7 cellular contexts compared by ENCODE assay signal in the genomic region with DNA sequence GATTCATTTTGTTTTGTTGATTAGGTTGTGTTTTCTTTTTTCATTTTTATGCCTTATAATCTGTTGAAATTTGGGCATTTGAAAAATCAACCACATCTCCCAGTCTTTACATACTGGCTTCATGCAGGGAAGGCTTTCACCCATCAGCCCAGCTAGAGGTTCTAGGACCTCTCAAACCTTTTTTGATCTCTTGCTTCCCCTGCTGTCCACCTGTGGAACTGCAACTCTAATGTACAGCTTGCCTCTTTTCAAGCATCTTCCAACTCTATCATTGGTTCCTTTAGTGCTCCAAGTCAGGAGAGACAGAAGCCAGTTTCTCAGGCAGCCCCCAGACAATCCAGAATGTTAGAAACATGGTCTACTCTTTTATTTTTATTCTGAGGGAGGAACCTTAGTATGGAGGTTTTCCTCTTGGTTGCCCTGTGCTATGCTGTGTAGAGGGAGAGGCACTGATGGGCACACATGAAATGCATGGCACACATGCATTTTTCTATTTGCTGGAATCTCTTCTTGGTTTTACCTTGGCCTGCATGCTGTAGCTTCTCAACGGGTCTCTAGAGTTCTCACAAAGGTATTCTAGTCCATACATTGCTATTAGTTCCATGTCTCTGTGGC.
A peak's percentile ranks its signal among the peaks of the same experiment; 100 is the strongest.
DNase-seq lines count a peak whose midpoint lies in the region; ATAC-seq, FAIRE-seq and TF ChIP-seq lines count a peak whose summit lies in the region.

No MANE protein-coding gene starts in this region.

- H3K27me3 Mint-ChIP-seq in activated T-helper 2 cell treated with anti-CD3 and anti-CD28 coated beads, Interferon-gamma antibody, Interleukin-2, Interleukin-4, amounts not matched to agents 10 μg/mL and 5 μg/mL and 100 μg/mL, durations not matched to agents 14 hours and 24 hours and 36 hours (ENCODE audit: low read depth) = no peaks in the 10 kb centered on the region

- TF ChIP-seq RAD21 in HepG2 (CRISPR knock-in tag; IDR thresholded peaks at IDR 0.05) = no peak

- DNase-seq in DMS53 treated with DMSO at 0.1 percent for 48 hours (lab: John Stamatoyannopoulos, UW; ENCODE audit: unreplicated experiment) (peak; percentile 84), GM19239 (ENCODE audit: insufficient read length, low spot score) (peak; percentile 10), LoVo (ENCODE audit: low spot score) (peak; percentile 32), HepG2 (ENCODE audit: low spot score) (peak; percentile 53), posterior cingulate gyrus (no peak), ureter (ENCODE audit: low spot score) (no peak)
- DNase-seq in activated T-helper 2 cell treated with anti-CD3 and anti-CD28 coated beads, Interferon-gamma antibody, Interleukin-2, Interleukin-4, amounts not matched to agents 10 μg/mL and 5 μg/mL and 100 μg/mL, durations not matched to agents 14 hours and 24 hours and 36 hours (ENCODE audit: low spot score) = peak; percentile 9

- no peaks in the 10 kb centered on the region for H3K36me3 ChIP-seq in HepG2 (replicated peaks in 1 of 2; ENCODE audit: control insufficient read depth in 1 of 2, insufficient read depth in 2 of 2, low read length in 2 of 2)

- no TSS peak for BruUV-seq in HepG2 (replicated peaks; lab: Mats Ljungman, UMichigan)

- H4K20me1 ChIP-seq in HepG2 (ENCODE audit: insufficient read depth, low read length) = no peaks in the 10 kb centered on the region

- no peaks in the 10 kb centered on the region for H3K4me1 Mint-ChIP-seq in activated T-helper 2 cell treated with anti-CD3 and anti-CD28 coated beads, Interferon-gamma antibody, Interleukin-2, Interleukin-4, amounts not matched to agents 10 μg/mL and 5 μg/mL and 100 μg/mL, durations not matched to agents 14 hours and 24 hours and 36 hours (ENCODE audit: low read depth)

- H3K27me3 ChIP-seq in HepG2 (ENCODE audit: control insufficient read depth in 1 of 2, insufficient read depth in 2 of 2, low read length in 2 of 2) = no peaks in the 10 kb centered on the region

- no peak overlapping the region for H3K27ac Mint-ChIP-seq in activated T-helper 2 cell treated with anti-CD3 and anti-CD28 coated beads, Interferon-gamma antibody, Interleukin-2, Interleukin-4, amounts not matched to agents 10 μg/mL and 5 μg/mL and 100 μg/mL, durations not matched to agents 14 hours and 24 hours and 36 hours

- no peak overlapping the region for H3K9ac ChIP-seq in HepG2 (ENCODE audit: insufficient read depth, low read depth, low read length)

- WGBS in HepG2 (ENCODE audit: low lambda C conversion rate) = 0% methylated on average over 1 of the region's 1 CpG

- FAIRE-seq in GM19239 (lab: Jason Lieb, UNC) (peak; percentile 78), HepG2 (lab: Jason Lieb, UNC) (peak; percentile 63)

- peak; percentile 66 for ATAC-seq in HepG2

- no peak overlapping the region for H2AFZ ChIP-seq in HepG2 (ENCODE audit: low read length)

- TF ChIP-seq EP300 in HepG2 (IDR thresholded peaks at IDR 0.05; ENCODE audit: low read depth in 2 of 2, low read length in 2 of 2) (no peak), HepG2 (CRISPR knock-in tag; IDR thresholded peaks at IDR 0.05; ENCODE audit: borderline replicate concordance) (no peak)

- peaks cover 6% of the 10 kb centered on the region for H3K9me3 Mint-ChIP-seq in activated T-helper 2 cell treated with anti-CD3 and anti-CD28 coated beads, Interferon-gamma antibody, Interleukin-2, Interleukin-4, amounts not matched to agents 10 μg/mL and 5 μg/mL and 100 μg/mL, durations not matched to agents 14 hours and 24 hours and 36 hours

- intact Hi-C loops in activated T-helper 2 cell treated with anti-CD3 and anti-CD28 coated beads, Interferon-gamma antibody, Interleukin-2, Interleukin-4, amounts not matched to agents 10 μg/mL and 5 μg/mL and 100 μg/mL, durations not matched to agents 14 hours and 24 hours and 36 hours (cut with micrococcal nuclease) = no loop called here
- intact Hi-C loops in HepG2 (cut with micrococcal nuclease; ENCODE audit: unreplicated experiment) (loop anchor here (1.0 kb wide), 2 partner anchors 643 to 654 kb away; no protein-coding TSS in a partner anchor), posterior cingulate gyrus (cut with DNase I) (no loop called here)

- TF ChIP-seq POLR2A in HepG2 (IDR thresholded peaks at IDR 0.05; ENCODE audit: insufficient read depth in 1 of 2, low read depth in 2 of 2, low read length in 2 of 2) = no peak

- in situ Hi-C loops in HepG2 (cut with HindIII; ENCODE audit: extremely low pct_ligation_motif_present, low pct_unique_long_range_greater_than_20kb) = loop anchor here (10.0 to 25.0 kb wide), 3 partner anchors 647 to 1460 kb away; no protein-coding TSS in a partner anchor

- TF ChIP-seq CTCF in HepG2 (CRISPR knock-in tag; IDR thresholded peaks at IDR 0.05) = peak; percentile 82

- H3K4me2 ChIP-seq in HepG2 (ENCODE audit: low read depth, low read length) = no peak overlapping the region

- no peak overlapping the region for H3K4me3 ChIP-seq in HepG2 (replicated peaks in 1 of 3; ENCODE audit: insufficient read depth in 1 of 3, low read depth in 2 of 3, low read length in 3 of 3)

- H3K79me2 ChIP-seq in HepG2 (ENCODE audit: insufficient read depth, low read length) = no peaks in the 10 kb centered on the region

- H3K27ac ChIP-seq in HepG2 (ENCODE audit: extremely low read length, insufficient read depth, low read length) = no peak overlapping the region

- H3K4me3 Mint-ChIP-seq in activated T-helper 2 cell treated with anti-CD3 and anti-CD28 coated beads, Interferon-gamma antibody, Interleukin-2, Interleukin-4, amounts not matched to agents 10 μg/mL and 5 μg/mL and 100 μg/mL, durations not matched to agents 14 hours and 24 hours and 36 hours (ENCODE audit: low read depth) = no peak overlapping the region

- no peaks in the 10 kb centered on the region for H3K4me1 ChIP-seq in HepG2 (ENCODE audit: insufficient read depth, low read length)

- POLR2A ChIA-PET in HepG2 (lab: Yijun Ruan, JAX) = no interaction called here

- CTCF ChIA-PET in HepG2 (lab: Yijun Ruan, JAX; ENCODE audit: low intra/inter-chr PET ratio, low total read pairs) = interaction anchor here (1.3 to 2.5 kb wide), 4 partner anchors 642 to 1449 kb away, joined by 3 to 22 read pairs (median 7); no protein-coding TSS in a partner anchor

- no peaks in the 10 kb centered on the region for H3K9me3 ChIP-seq in HepG2 (ENCODE audit: low read length)

- no peaks in the 10 kb centered on the region for H3K36me3 Mint-ChIP-seq in activated T-helper 2 cell treated with anti-CD3 and anti-CD28 coated beads, Interferon-gamma antibody, Interleukin-2, Interleukin-4, amounts not matched to agents 10 μg/mL and 5 μg/mL and 100 μg/mL, durations not matched to agents 14 hours and 24 hours and 36 hours (ENCODE audit: low read depth)

TF ChIP-seq in HepG2, 621 proteins besides CTCF, POLR2A, EP300 and RAD21:
- TF ChIP-seq ZNF512 (CRISPR knock-in tag; IDR thresholded peaks at IDR 0.05) (no peak), STAG1 (CRISPR knock-in tag; IDR thresholded peaks at IDR 0.05) (peak; percentile 93), SMC3 (IDR thresholded peaks at IDR 0.05; ENCODE audit: low read length) (peak; percentile 92), MIER2 (CRISPR knock-in tag; IDR thresholded peaks at IDR 0.05) (peak; percentile 75; the same call in 1 of the 2 replicates)

Comparison
In these comparisons a context has a peak if more than half of its experiments do, and no peak if none do; other contexts are left out.
1. DNase-seq: peak in DMS53 treated with DMSO at 0.1 percent for 48 hours (single experiment), GM19239 (single experiment), LoVo (single experiment), activated T-helper 2 cell treated with anti-CD3 and anti-CD28 coated beads, Interferon-gamma antibody, Interleukin-2, Interleukin-4, amounts not matched to agents 10 μg/mL and 5 μg/mL and 100 μg/mL, durations not matched to agents 14 hours and 24 hours and 36 hours (single experiment) and HepG2 (single experiment); none in posterior cingulate gyrus (0 of 10) and ureter (single experiment).